4 cellular contexts compared by ENCODE assay signal in the genomic region with DNA sequence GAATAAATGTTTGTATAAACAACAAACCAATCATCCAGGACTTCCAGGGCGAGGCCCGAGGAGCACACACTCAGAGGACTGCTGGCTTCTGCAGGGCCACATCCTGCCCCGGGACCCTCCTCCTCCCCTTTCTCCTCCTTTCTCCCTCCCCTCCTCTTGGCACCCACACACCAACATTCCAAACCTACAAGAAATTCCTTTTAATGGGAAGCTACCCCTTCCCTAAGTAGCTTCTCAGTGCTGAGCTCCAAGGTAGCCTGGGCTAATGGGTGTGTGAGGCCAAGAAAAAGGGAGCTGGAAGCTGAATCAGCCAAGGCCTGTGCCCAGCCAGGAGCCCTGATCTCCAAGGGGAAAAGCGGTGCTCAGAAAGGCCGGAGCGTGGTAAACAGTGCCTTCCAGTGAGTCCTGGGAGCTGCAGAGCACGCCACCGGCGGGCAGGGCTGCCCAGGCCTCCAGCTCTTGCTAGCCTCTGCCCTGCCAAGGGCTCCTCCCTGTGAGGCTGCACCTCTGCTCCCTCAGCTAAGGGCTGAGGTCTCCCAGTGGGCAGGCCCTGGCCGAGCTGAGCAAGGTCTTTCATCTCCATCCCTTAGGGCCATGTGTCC.
TF ChIP-seq lines count a peak whose summit lies in the region.

No MANE protein-coding gene starts in this region.

TF ChIP-seq in A549, 52 proteins besides CTCF, POLR2A, EP300 and RAD21:
- TF ChIP-seq CHD2 (IDR thresholded peaks at IDR 0.05; ENCODE audit: low read length, partially characterized antibody): no peak
- no peak for TF ChIP-seq HDAC2 (IDR thresholded peaks at IDR 0.05)
- no peak for TF ChIP-seq EHF (CRISPR knock-in tag; IDR thresholded peaks at IDR 0.05)
- TF ChIP-seq HOXA7 (CRISPR knock-in tag; IDR thresholded peaks at IDR 0.05): no peak
- no peak for TF ChIP-seq FOXS1 (CRISPR knock-in tag; IDR thresholded peaks at IDR 0.05)
- TF ChIP-seq POLR2AphosphoS2 (conservative IDR thresholded peaks at IDR 0.05; ENCODE audit: low read length): no peak
- no peak for TF ChIP-seq SMC3 (IDR thresholded peaks at IDR 0.05)
- no peak for TF ChIP-seq KDM5A (IDR thresholded peaks at IDR 0.05)
- TF ChIP-seq, protein P1, sequence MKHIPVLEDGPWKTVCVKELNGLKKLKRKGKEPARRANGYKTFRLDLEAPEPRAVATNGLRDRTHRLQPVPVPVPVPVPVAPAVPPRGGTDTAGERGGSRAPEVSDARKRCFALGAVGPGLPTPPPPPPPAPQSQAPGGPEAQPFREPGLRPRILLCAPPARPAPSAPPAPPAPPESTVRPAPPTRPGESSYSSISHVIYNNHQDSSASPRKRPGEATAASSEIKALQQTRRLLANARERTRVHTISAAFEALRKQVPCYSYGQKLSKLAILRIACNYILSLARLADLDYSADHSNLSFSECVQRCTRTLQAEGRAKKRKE (CRISPR knock-in tag; IDR thresholded peaks at IDR 0.05; ENCODE audit: low read depth): no peak
- no peak for TF ChIP-seq NFE2L2 (conservative IDR thresholded peaks at IDR 0.05; ENCODE audit: low read length)
- no peak for TF ChIP-seq EHMT2 (IDR thresholded peaks at IDR 0.05; ENCODE audit: low read depth)
- TF ChIP-seq TP53 (CRISPR knock-in tag; IDR thresholded peaks at IDR 0.05): no peak
- TF ChIP-seq CEBPB (IDR thresholded peaks at IDR 0.05): no peak
- no peak for TF ChIP-seq ZNF302 (CRISPR knock-in tag; IDR thresholded peaks at IDR 0.05)
- TF ChIP-seq MAFK (IDR thresholded peaks at IDR 0.05; ENCODE audit: partially characterized antibody): no peak
- no peak for TF ChIP-seq ESRRA (IDR thresholded peaks at IDR 0.05; ENCODE audit: borderline replicate concordance, low read length)
- TF ChIP-seq NPAS2 (CRISPR knock-in tag; IDR thresholded peaks at IDR 0.05; ENCODE audit: borderline replicate concordance): no peak
- TF ChIP-seq RFX5 (IDR thresholded peaks at IDR 0.05): no peak
- no peak for TF ChIP-seq CHD4 (IDR thresholded peaks at IDR 0.05; ENCODE audit: borderline replicate concordance)

TF ChIP-seq in HCT116, 20 proteins besides CTCF, POLR2A, EP300 and RAD21:
- TF ChIP-seq SP1 (IDR thresholded peaks at IDR 0.05; ENCODE audit: low read depth): no peak
- no peak for TF ChIP-seq ELF1 (IDR thresholded peaks at IDR 0.05; ENCODE audit: borderline replicate concordance, low read depth)
- TF ChIP-seq ZNF274 (IDR thresholded peaks at IDR 0.05; ENCODE audit: low read depth, low read length): no peak
- TF ChIP-seq, protein P2, sequence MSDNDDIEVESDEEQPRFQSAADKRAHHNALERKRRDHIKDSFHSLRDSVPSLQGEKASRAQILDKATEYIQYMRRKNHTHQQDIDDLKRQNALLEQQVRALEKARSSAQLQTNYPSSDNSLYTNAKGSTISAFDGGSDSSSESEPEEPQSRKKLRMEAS (IDR thresholded peaks at IDR 0.05): no peak
- TF ChIP-seq, protein P3, sequence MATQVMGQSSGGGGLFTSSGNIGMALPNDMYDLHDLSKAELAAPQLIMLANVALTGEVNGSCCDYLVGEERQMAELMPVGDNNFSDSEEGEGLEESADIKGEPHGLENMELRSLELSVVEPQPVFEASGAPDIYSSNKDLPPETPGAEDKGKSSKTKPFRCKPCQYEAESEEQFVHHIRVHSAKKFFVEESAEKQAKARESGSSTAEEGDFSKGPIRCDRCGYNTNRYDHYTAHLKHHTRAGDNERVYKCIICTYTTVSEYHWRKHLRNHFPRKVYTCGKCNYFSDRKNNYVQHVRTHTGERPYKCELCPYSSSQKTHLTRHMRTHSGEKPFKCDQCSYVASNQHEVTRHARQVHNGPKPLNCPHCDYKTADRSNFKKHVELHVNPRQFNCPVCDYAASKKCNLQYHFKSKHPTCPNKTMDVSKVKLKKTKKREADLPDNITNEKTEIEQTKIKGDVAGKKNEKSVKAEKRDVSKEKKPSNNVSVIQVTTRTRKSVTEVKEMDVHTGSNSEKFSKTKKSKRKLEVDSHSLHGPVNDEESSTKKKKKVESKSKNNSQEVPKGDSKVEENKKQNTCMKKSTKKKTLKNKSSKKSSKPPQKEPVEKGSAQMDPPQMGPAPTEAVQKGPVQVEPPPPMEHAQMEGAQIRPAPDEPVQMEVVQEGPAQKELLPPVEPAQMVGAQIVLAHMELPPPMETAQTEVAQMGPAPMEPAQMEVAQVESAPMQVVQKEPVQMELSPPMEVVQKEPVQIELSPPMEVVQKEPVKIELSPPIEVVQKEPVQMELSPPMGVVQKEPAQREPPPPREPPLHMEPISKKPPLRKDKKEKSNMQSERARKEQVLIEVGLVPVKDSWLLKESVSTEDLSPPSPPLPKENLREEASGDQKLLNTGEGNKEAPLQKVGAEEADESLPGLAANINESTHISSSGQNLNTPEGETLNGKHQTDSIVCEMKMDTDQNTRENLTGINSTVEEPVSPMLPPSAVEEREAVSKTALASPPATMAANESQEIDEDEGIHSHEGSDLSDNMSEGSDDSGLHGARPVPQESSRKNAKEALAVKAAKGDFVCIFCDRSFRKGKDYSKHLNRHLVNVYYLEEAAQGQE (IDR thresholded peaks at IDR 0.05; ENCODE audit: low read depth): no peak
- no peak for TF ChIP-seq SRF (IDR thresholded peaks at IDR 0.05; ENCODE audit: low read depth)
- no peak for TF ChIP-seq CBX3 (IDR thresholded peaks at IDR 0.05; ENCODE audit: low read depth)
- no peak for TF ChIP-seq CEBPB (IDR thresholded peaks at IDR 0.05; ENCODE audit: low read depth)
- TF ChIP-seq FOSL1 (IDR thresholded peaks at IDR 0.05; ENCODE audit: low read depth): no peak
TF ChIP-seq in HCT116: peak in this region for 0.

TF ChIP-seq in K562, 482 proteins besides CTCF, POLR2A, EP300 and RAD21 (continues in another document):
- TF ChIP-seq ZNF766 (CRISPR knock-in tag; conservative IDR thresholded peaks at IDR 0.05) (no peak), DMBX1 (CRISPR knock-in tag; IDR thresholded peaks at IDR 0.05; ENCODE audit: borderline replicate concordance) (no peak), ZNF431 (CRISPR knock-in tag; IDR thresholded peaks at IDR 0.05) (no peak), HCFC1 (IDR thresholded peaks at IDR 0.05; ENCODE audit: low read depth, low read length) (no peak), NR1H2 (CRISPR knock-in tag; IDR thresholded peaks at IDR 0.05) (no peak), WHSC1 (IDR thresholded peaks at IDR 0.05; ENCODE audit: low read length) (no peak)
- TF ChIP-seq, protein P4, sequence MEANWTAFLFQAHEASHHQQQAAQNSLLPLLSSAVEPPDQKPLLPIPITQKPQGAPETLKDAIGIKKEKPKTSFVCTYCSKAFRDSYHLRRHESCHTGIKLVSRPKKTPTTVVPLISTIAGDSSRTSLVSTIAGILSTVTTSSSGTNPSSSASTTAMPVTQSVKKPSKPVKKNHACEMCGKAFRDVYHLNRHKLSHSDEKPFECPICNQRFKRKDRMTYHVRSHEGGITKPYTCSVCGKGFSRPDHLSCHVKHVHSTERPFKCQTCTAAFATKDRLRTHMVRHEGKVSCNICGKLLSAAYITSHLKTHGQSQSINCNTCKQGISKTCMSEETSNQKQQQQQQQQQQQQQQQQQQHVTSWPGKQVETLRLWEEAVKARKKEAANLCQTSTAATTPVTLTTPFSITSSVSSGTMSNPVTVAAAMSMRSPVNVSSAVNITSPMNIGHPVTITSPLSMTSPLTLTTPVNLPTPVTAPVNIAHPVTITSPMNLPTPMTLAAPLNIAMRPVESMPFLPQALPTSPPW (CRISPR knock-in tag; IDR thresholded peaks at IDR 0.05): no peak
- TF ChIP-seq, protein P5, sequence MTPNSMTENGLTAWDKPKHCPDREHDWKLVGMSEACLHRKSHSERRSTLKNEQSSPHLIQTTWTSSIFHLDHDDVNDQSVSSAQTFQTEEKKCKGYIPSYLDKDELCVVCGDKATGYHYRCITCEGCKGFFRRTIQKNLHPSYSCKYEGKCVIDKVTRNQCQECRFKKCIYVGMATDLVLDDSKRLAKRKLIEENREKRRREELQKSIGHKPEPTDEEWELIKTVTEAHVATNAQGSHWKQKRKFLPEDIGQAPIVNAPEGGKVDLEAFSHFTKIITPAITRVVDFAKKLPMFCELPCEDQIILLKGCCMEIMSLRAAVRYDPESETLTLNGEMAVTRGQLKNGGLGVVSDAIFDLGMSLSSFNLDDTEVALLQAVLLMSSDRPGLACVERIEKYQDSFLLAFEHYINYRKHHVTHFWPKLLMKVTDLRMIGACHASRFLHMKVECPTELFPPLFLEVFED (CRISPR knock-in tag; conservative IDR thresholded peaks at IDR 0.05): no peak
- TF ChIP-seq, protein P6, sequence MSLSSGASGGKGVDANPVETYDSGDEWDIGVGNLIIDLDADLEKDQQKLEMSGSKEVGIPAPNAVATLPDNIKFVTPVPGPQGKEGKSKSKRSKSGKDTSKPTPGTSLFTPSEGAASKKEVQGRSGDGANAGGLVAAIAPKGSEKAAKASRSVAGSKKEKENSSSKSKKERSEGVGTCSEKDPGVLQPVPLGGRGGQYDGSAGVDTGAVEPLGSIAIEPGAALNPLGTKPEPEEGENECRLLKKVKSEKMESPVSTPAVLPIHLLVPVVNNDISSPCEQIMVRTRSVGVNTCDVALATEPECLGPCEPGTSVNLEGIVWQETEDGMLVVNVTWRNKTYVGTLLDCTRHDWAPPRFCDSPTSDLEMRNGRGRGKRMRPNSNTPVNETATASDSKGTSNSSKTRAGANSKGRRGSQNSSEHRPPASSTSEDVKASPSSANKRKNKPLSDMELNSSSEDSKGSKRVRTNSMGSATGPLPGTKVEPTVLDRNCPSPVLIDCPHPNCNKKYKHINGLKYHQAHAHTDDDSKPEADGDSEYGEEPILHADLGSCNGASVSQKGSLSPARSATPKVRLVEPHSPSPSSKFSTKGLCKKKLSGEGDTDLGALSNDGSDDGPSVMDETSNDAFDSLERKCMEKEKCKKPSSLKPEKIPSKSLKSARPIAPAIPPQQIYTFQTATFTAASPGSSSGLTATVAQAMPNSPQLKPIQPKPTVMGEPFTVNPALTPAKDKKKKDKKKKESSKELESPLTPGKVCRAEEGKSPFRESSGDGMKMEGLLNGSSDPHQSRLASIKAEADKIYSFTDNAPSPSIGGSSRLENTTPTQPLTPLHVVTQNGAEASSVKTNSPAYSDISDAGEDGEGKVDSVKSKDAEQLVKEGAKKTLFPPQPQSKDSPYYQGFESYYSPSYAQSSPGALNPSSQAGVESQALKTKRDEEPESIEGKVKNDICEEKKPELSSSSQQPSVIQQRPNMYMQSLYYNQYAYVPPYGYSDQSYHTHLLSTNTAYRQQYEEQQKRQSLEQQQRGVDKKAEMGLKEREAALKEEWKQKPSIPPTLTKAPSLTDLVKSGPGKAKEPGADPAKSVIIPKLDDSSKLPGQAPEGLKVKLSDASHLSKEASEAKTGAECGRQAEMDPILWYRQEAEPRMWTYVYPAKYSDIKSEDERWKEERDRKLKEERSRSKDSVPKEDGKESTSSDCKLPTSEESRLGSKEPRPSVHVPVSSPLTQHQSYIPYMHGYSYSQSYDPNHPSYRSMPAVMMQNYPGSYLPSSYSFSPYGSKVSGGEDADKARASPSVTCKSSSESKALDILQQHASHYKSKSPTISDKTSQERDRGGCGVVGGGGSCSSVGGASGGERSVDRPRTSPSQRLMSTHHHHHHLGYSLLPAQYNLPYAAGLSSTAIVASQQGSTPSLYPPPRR (CRISPR knock-in tag; IDR thresholded peaks at IDR 0.05; ENCODE audit: borderline replicate concordance): no peak

TF ChIP-seq in HEK293T, 16 proteins besides CTCF, POLR2A, EP300 and RAD21:
- TF ChIP-seq SP1 (IDR thresholded peaks at IDR 0.05): no peak
- no peak for TF ChIP-seq ZNF384 (IDR thresholded peaks at IDR 0.05)
- TF ChIP-seq BHLHE40 (IDR thresholded peaks at IDR 0.05; ENCODE audit: borderline replicate concordance): no peak
- no peak for TF ChIP-seq FOXK2 (IDR thresholded peaks at IDR 0.05)
- TF ChIP-seq NFRKB (IDR thresholded peaks at IDR 0.05): no peak
- TF ChIP-seq CTBP1 (IDR thresholded peaks at IDR 0.05; ENCODE audit: borderline replicate concordance): no peak
- TF ChIP-seq SUZ12 (IDR thresholded peaks at IDR 0.05): no peak
- TF ChIP-seq FOXM1 (IDR thresholded peaks at IDR 0.05; ENCODE audit: borderline replicate concordance): no peak
- TF ChIP-seq, protein P7, sequence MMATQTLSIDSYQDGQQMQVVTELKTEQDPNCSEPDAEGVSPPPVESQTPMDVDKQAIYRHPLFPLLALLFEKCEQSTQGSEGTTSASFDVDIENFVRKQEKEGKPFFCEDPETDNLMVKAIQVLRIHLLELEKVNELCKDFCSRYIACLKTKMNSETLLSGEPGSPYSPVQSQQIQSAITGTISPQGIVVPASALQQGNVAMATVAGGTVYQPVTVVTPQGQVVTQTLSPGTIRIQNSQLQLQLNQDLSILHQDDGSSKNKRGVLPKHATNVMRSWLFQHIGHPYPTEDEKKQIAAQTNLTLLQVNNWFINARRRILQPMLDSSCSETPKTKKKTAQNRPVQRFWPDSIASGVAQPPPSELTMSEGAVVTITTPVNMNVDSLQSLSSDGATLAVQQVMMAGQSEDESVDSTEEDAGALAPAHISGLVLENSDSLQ (IDR thresholded peaks at IDR 0.05): no peak
- TF ChIP-seq LEF1 (IDR thresholded peaks at IDR 0.05; ENCODE audit: borderline replicate concordance): no peak
- no peak for TF ChIP-seq HDGF (IDR thresholded peaks at IDR 0.05; ENCODE audit: borderline replicate concordance)
- TF ChIP-seq L3MBTL2 (conservative IDR thresholded peaks at IDR 0.05): no peak
- no peak for TF ChIP-seq ARNT (IDR thresholded peaks at IDR 0.05)
- TF ChIP-seq ELF4 (IDR thresholded peaks at IDR 0.05): no peak
- no peak for TF ChIP-seq TARDBP (IDR thresholded peaks at IDR 0.05)
TF ChIP-seq in HEK293T: peak in this region for 0.
